ENCODE assay signal across 8 cellular contexts in the genomic region with DNA sequence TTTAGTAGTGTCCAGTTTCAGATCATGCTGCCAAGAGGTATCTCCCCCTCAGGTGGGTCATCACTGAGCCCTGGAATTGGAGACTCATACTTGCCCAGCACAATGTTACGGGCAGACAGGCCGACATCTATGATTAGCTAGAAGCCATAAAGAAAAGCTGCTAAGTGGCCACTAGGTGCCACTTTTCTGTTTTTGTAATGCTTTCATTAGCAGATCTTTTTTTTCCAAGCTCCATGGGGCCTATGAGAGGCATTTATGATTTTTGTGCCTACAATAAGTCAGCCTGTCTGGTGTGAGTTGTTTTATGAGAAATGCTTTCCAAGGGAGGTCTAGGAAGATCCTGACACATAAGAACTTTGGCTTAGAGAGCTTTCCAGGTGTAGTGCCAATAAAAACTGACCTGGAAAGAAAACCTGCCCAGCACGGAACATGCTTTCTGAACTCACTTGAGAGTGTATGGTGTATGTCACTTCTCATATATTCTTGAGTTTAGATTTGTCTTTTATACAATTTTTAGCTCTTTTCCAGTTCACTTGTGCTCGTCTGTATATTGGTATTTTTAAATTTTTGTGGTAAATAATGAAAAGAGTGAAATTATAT. TPM values are rescaled to one million over a fixed set of nuclear protein-coding genes. Genes with fewer than 3 reads are reported as not detected.
DNase-seq lines count a peak whose midpoint lies in the region; ATAC-seq, FAIRE-seq and TF ChIP-seq lines count a peak whose summit lies in the region.

No MANE protein-coding gene starts in this region.

- peaks cover 2% of the 10 kb centered on the region for H3K4me1 Mint-ChIP-seq in astrocyte (ENCODE audit: low read depth, unreplicated experiment)

- H3K27ac ChIP-seq in astrocyte (ENCODE audit: low read depth, low read length) (no peak overlapping the region), thyroid gland (peak overlapping the region in 2 of 3 donors; percentile 14 to 44)

- no peaks in the 10 kb centered on the region for H3K4me1 ChIP-seq in astrocyte (ENCODE audit: insufficient read depth, low read length)
- H3K4me1 ChIP-seq in thyroid gland: peaks cover 4 to 10% of the 10 kb centered on the region in 2 donors

- peaks cover 2% of the 10 kb centered on the region for H3K36me3 Mint-ChIP-seq in astrocyte (ENCODE audit: low read depth, unreplicated experiment)

- intact Hi-C loops in thyroid gland (cut with DNase I): loop anchor here (5.0 kb wide), 1 partner anchor 223 kb away; no protein-coding TSS in a partner anchor
- intact Hi-C loops in posterior vena cava (cut with DNase I): loop anchor here (10.0 kb wide), 2 partner anchors 210 to 230 kb away; no protein-coding TSS in a partner anchor

- H3K27me3 ChIP-seq in astrocyte (ENCODE audit: insufficient read depth, low read length) (no peaks in the 10 kb centered on the region), thyroid gland (no peaks in the 10 kb centered on the region)

- H3K9me3 ChIP-seq in astrocyte (ENCODE audit: insufficient read depth, low read depth, low read length) (no peaks in the 10 kb centered on the region), thyroid gland (no peaks in the 10 kb centered on the region)

- H2AFZ ChIP-seq in astrocyte (ENCODE audit: low read depth, low read length): peak overlapping the region; percentile 18

- WGBS in thyroid gland, 2 donors: 60 to 63% methylated on average over 4 of the region's 4 CpGs

- DNase-seq in GM03348 (ENCODE audit: low spot score): peak; percentile 71
- DNase-seq in LNCaP clone FGC (ENCODE audit: low read depth): peak; percentile 85
- peak; percentile 44 for DNase-seq in astrocyte (ENCODE audit: low read depth)
- DNase-seq in iPS-NIHi7 (ENCODE audit: extremely low spot score): peak; percentile 46
- peak; percentile 27 to 36 for DNase-seq in thyroid gland
- DNase-seq in posterior vena cava (ENCODE audit: low spot score): no peak

- no peaks in the 10 kb centered on the region for H3K79me2 ChIP-seq in astrocyte (ENCODE audit: insufficient read depth, low read length)

- H4K20me1 ChIP-seq in astrocyte (ENCODE audit: insufficient read depth, low read length): no peaks in the 10 kb centered on the region

- H3K27ac Mint-ChIP-seq in astrocyte (ENCODE audit: unreplicated experiment): no peak overlapping the region

- FAIRE-seq in astrocyte (lab: Jason Lieb, UNC): peak; percentile 29

- H3K4me3 ChIP-seq in LNCaP clone FGC (ENCODE audit: low read depth, low read length): no peak overlapping the region
- H3K4me3 ChIP-seq in astrocyte (ENCODE audit: insufficient read depth, low read depth, low read length): no peak overlapping the region
- no peak overlapping the region for H3K4me3 ChIP-seq in thyroid gland (replicated peaks in 1 of 3)

- H3K4me3 Mint-ChIP-seq in astrocyte (ENCODE audit: unreplicated experiment): no peak overlapping the region

- TF ChIP-seq CTCF in LNCaP clone FGC (IDR thresholded peaks at IDR 0.05; ENCODE audit: control insufficient read depth, extremely low read depth, insufficient read depth): peak; percentile 60
- peak; percentile 66 for TF ChIP-seq CTCF in astrocyte (IDR thresholded peaks at IDR 0.05; ENCODE audit: insufficient read depth, low read depth, low read length)
- peak; percentile 27 to 63 (median 42) for TF ChIP-seq CTCF in thyroid gland (IDR thresholded peaks at IDR 0.05)

- no peak for TF ChIP-seq POLR2A in thyroid gland (IDR thresholded peaks at IDR 0.05)

- no peaks in the 10 kb centered on the region for H3K36me3 ChIP-seq in astrocyte (ENCODE audit: insufficient read depth, low read length)
- H3K36me3 ChIP-seq in thyroid gland: no peaks in the 10 kb centered on the region

- no peaks in the 10 kb centered on the region for H3K27me3 Mint-ChIP-seq in astrocyte (ENCODE audit: low read depth, unreplicated experiment)

- ATAC-seq in GM19035 (IDR thresholded peaks at IDR 0.05; ENCODE audit: unreplicated experiment): no peak
- no peak for ATAC-seq in GM18861 (IDR thresholded peaks at IDR 0.05; ENCODE audit: unreplicated experiment)

- no peak overlapping the region for H3K4me2 ChIP-seq in astrocyte (ENCODE audit: low read length)

- no peak overlapping the region for H3K9ac ChIP-seq in astrocyte (ENCODE audit: low read length)

- H3K9me3 Mint-ChIP-seq in astrocyte (ENCODE audit: unreplicated experiment): no peaks in the 10 kb centered on the region

RNA-seq across cellular contexts. Expression of a gene that starts 21.8 kb away (rescaled TPM):
- 0.32 and 0.46 TPM in 2 replicates for total RNA-seq in astrocyte
- total RNA-seq in thyroid gland: not detected
- under 1 TPM in 1 of 2 donors, not detected in 1; 0.67 TPM for total RNA-seq in posterior vena cava
